In genomic region chr17:42842286-42842685, GRCh38 we compare ENCODE assay signal across 21 cellular contexts. TPM values are rescaled to one million over a fixed set of nuclear protein-coding genes. Genes with fewer than 3 reads are reported as not detected.
"Had no signal": no experiment of that assay in that cellular context is flagged by ENCODE, and none has a peak within 500 bp of the region (broad histone marks: within the 10 kb centered on the region; RNA-seq: fewer than 3 reads in every experiment).

No MANE protein-coding gene starts in this region.

- H3K27ac ChIP-seq: esophagus squamous epithelium, gastroesophageal sphincter, heart right ventricle, psoas muscle, sigmoid colon, thyroid gland had no signal

- H3K4me1 Mint-ChIP-seq: brain, mesothelial cell of epicardium, nephron progenitor cell had no signal

- H3K4me3 ChIP-seq: esophagus squamous epithelium, gastroesophageal sphincter, heart right ventricle, lung, psoas muscle, sigmoid colon, thyroid gland had no signal

- H3K27ac Mint-ChIP-seq: mesothelial cell of epicardium, T-cell had no signal

- H3K9me3 Mint-ChIP-seq: activated naive CD4-positive, alpha-beta T cell treated with anti-CD3 and anti-CD28 coated beads, Interleukin-2, amount 50 U/mL, for 72 hours; brain; central memory CD8-positive, alpha-beta T cell; mesothelial cell of epicardium; nephron progenitor cell; T-cell had no signal

- H3K9me3 ChIP-seq: esophagus squamous epithelium, gastroesophageal sphincter, heart right ventricle, psoas muscle, sigmoid colon, thyroid gland had no signal

- H3K4me3 Mint-ChIP-seq: brain; central memory CD8-positive, alpha-beta T cell; mesothelial cell of epicardium; nephron progenitor cell; T-cell had no signal

- FAIRE-seq: endothelial cell of umbilical vein had no signal

- H3K27me3 Mint-ChIP-seq: brain; central memory CD8-positive, alpha-beta T cell; T-cell had no signal

- ATAC-seq: activated CD4-positive, CD25-positive, alpha-beta regulatory T cell treated with anti-CD3 and anti-CD28 coated beads, Interleukin-2, amount 50 U/mL, for 24 hours; activated naive CD4-positive, alpha-beta T cell treated with anti-CD3 and anti-CD28 coated beads, Interleukin-2, amount 50 U/mL, for 72 hours; gastroesophageal sphincter; heart right ventricle; left colon; psoas muscle; T-cell had no signal

- H3K4me1 ChIP-seq: psoas muscle, thyroid gland had no signal

- H3K27me3 ChIP-seq: esophagus squamous epithelium, gastroesophageal sphincter, heart right ventricle, sigmoid colon, thyroid gland had no signal

- DNase-seq: cortex of kidney; effector CD8-positive, alpha-beta T cell; esophagus squamous epithelium; heart right ventricle; left colon; nephron progenitor cell; psoas muscle; sigmoid colon; stimulated activated CD4-positive, alpha-beta T cell treated with anti-CD3 and anti-CD28 coated beads, Interleukin-2, amount 100 ng/mL, for 24 hours; T-cell; T-helper 9 cell; thyroid gland had no signal

RNA-seq across cellular contexts. Expression of gene CNTD1, which starts 43.6 kb away (rescaled TPM):
- total RNA-seq: activated CD8-positive, alpha-beta memory T cell treated with anti-CD3 and anti-CD28 coated beads for 36 hours; endothelial cell of umbilical vein; esophagus squamous epithelium; T-cell had no signal
- polyA plus RNA-seq: endothelial cell of umbilical vein had no signal
